8 cellular contexts compared by ENCODE assay signal in genomic region chr12:48165089-48166031, GRCh38. TPM values are rescaled to one million over a fixed set of nuclear protein-coding genes. Genes with fewer than 3 reads are reported as not detected.
DNase-seq lines count a peak whose midpoint lies in the region; ATAC-seq and TF ChIP-seq lines count a peak whose summit lies in the region.

No MANE protein-coding gene starts in this region.

- in situ Hi-C loops in mammary epithelial cell (cut with MboI; ENCODE audit: low sequenced_read_pairs in 2 of 2), result loop anchor here in 1 of 2 donors (25.0 kb wide), 2 partner anchors 303 to 453 kb away; partner anchors contain the start of gene RPAP3

- H4K20me1 ChIP-seq in mammary epithelial cell (ENCODE audit: insufficient read depth, low read length), result no peaks in the 10 kb centered on the region

- no peak overlapping the region for H3K4me2 ChIP-seq in mammary epithelial cell (ENCODE audit: insufficient read depth, low read depth, low read length)

- no peak overlapping the region for H3K27ac ChIP-seq in mammary epithelial cell (ENCODE audit: insufficient read depth, low read depth, low read length)

- H3K4me1 ChIP-seq in mammary epithelial cell (ENCODE audit: insufficient read depth, low read length), result no peaks in the 10 kb centered on the region

- no peak overlapping the region for H2AFZ ChIP-seq in mammary epithelial cell (ENCODE audit: low read depth, low read length)

- DNase-seq in stimulated activated CD8-positive, alpha-beta memory T cell treated with anti-CD3 and anti-CD28 coated beads, Interleukin-12 subunit alpha, Interleukin-12 subunit beta, amount 100 ng/mL, for 1 hour (ENCODE audit: low read depth), result peak; percentile 30
- no peak for DNase-seq in stimulated activated CD8-positive, alpha-beta memory T cell treated with anti-CD3 and anti-CD28 coated beads, Interleukin-4, amount 100 ng/mL, for 48 hours
- DNase-seq in LoVo (ENCODE audit: low spot score) (peak; percentile 76), SK-N-DZ (ENCODE audit: low spot score) (peak; percentile 61), mammary epithelial cell (peak; percentile 27), kidney glomerular epithelial cell (lab: John Stamatoyannopoulos, UW) (peak; percentile 50), superior temporal gyrus (ENCODE audit: extremely low spot score) (peak; percentile 75)

- TF ChIP-seq CTCF in mammary epithelial cell (conservative IDR thresholded peaks at IDR 0.05 in 1 of 2, IDR thresholded peaks at IDR 0.05 in 1 of 2; ENCODE audit: extremely low read depth in 1 of 2, insufficient read depth in 1 of 2, low read depth in 1 of 2, low read length in 2 of 2), result peak; percentile 95 to 98

- intact Hi-C loops in mammary epithelial cell (cut with micrococcal nuclease), result loop anchor here (1.0 to 10.0 kb wide), 7 partner anchors 81 to 450 kb away; partner anchors contain the start of genes SLC48A1 and TMEM106C

- H3K4me3 ChIP-seq in mammary epithelial cell (replicated peaks in 1 of 3; ENCODE audit: insufficient read depth in 1 of 3, low read depth in 2 of 3, low read length in 3 of 3), result no peak overlapping the region

- H3K9me3 ChIP-seq in mammary epithelial cell (replicated peaks; ENCODE audit: insufficient read depth, low read length), result no peaks in the 10 kb centered on the region

- dilution Hi-C loops in mammary epithelial cell (cut with HindIII; ENCODE audit: low sequenced_read_pairs), result loop anchor here (25.0 kb wide), 1 partner anchor 203 kb away; the partner anchor contains the start of gene TMEM106C

- no peaks in the 10 kb centered on the region for H3K36me3 ChIP-seq in mammary epithelial cell (ENCODE audit: insufficient read depth, low read length)

- WGBS in mammary epithelial cell (ENCODE audit: low coverage, missing lambda C conversion rate), result 13% methylated on average over 2 of the region's 2 CpGs

- CTCF ChIA-PET in mammary epithelial cell (lab: Charles Lee; ENCODE audit: low non-redundant PET), result no interaction called here

- no peaks in the 10 kb centered on the region for H3K79me2 ChIP-seq in mammary epithelial cell (ENCODE audit: insufficient read depth, low read length)

- H3K9ac ChIP-seq in mammary epithelial cell (ENCODE audit: insufficient read depth, low read length), result no peak overlapping the region

- no peak for ATAC-seq in GM19324 (IDR thresholded peaks at IDR 0.05; ENCODE audit: low FRiP score, unreplicated experiment)

- BruUV-seq in mammary epithelial cell (replicated peaks; lab: Mats Ljungman, UMichigan), result no TSS peak

- H3K27me3 ChIP-seq in mammary epithelial cell (ENCODE audit: insufficient read depth, low read length), result no peaks in the 10 kb centered on the region

RNA-seq across cellular contexts. Expression of gene ASB8, which starts 8.0 kb away (rescaled TPM):
- 21.9 and 25.8 TPM in 2 replicates for polyA plus RNA-seq in SK-N-DZ (2014; cell fraction: cytosol; rRNA removed)
- 9.7 and 22.2 TPM in 2 replicates for polyA plus RNA-seq in SK-N-DZ (2014; cell fraction: nucleus; rRNA removed)
- total RNA-seq in mammary epithelial cell, result 10 to 100 TPM; 20.4 to 20.7 TPM
- polyA plus RNA-seq in mammary epithelial cell, result 18.2 TPM
- polyA minus RNA-seq in mammary epithelial cell, result 7.3 TPM

RNA-seq across cellular contexts. Expression of gene CCDC184, which starts 18.1 kb away (rescaled TPM):
- 10.0 and 10.2 TPM in 2 replicates for polyA plus RNA-seq in SK-N-DZ (2014; cell fraction: cytosol; rRNA removed)
- polyA plus RNA-seq in SK-N-DZ (2014; cell fraction: nucleus; rRNA removed), result 4.2 and 6.4 TPM in 2 replicates
- 1 to 10 TPM; 1.5 to 1.7 TPM for total RNA-seq in mammary epithelial cell
- 0.25 TPM for polyA plus RNA-seq in mammary epithelial cell
- not detected for polyA minus RNA-seq in mammary epithelial cell

RNA-seq across cellular contexts. Expression of gene OR10AD1, which starts 37.7 kb away (rescaled TPM):
- polyA plus RNA-seq in SK-N-DZ (2014; cell fraction: cytosol; rRNA removed), result not detected in 2 replicates
- polyA plus RNA-seq in SK-N-DZ (2014; cell fraction: nucleus; rRNA removed), result not detected in 2 replicates
- not detected for total RNA-seq in mammary epithelial cell
- polyA plus RNA-seq in mammary epithelial cell, result not detected
- polyA minus RNA-seq in mammary epithelial cell, result not detected

RNA-seq across cellular contexts. Expression of gene PFKM, which starts 46.2 kb away (rescaled TPM):
- 112 and 127 TPM in 2 replicates for polyA plus RNA-seq in SK-N-DZ (2014; cell fraction: cytosol; rRNA removed)
- 119 and 145 TPM in 2 replicates for polyA plus RNA-seq in SK-N-DZ (2014; cell fraction: nucleus; rRNA removed)
- total RNA-seq in mammary epithelial cell, result 10 to 100 TPM; 63.2 to 82.0 TPM
- polyA plus RNA-seq in mammary epithelial cell, result 61.6 TPM
- 86.4 TPM for polyA minus RNA-seq in mammary epithelial cell

RNA-seq across cellular contexts. Expression of gene SENP1, which starts 59.5 kb away (rescaled TPM):
- polyA plus RNA-seq in SK-N-DZ (2014; cell fraction: cytosol; rRNA removed), result 24.9 and 25.1 TPM in 2 replicates
- polyA plus RNA-seq in SK-N-DZ (2014; cell fraction: nucleus; rRNA removed), result 11.6 and 31.6 TPM in 2 replicates
- total RNA-seq in mammary epithelial cell, result 10 to 100 TPM; 20.3 to 24.7 TPM
- polyA plus RNA-seq in mammary epithelial cell, result 12.5 TPM
- polyA minus RNA-seq in mammary epithelial cell, result 22.9 TPM
